ENCODE assay signal across 8 cellular contexts in genomic region chr1:114509596-114510234, GRCh38. TPM values are rescaled to one million over a fixed set of nuclear protein-coding genes. Genes with fewer than 3 reads are reported as not detected.
DNase-seq lines count a peak whose midpoint lies in the region; ATAC-seq and TF ChIP-seq lines count a peak whose summit lies in the region.

No MANE protein-coding gene starts in this region.

- no peak overlapping the region for H3K23ac ChIP-seq in H9 (ENCODE audit: insufficient read length, low read depth, low read length)

- H2AFZ ChIP-seq in H9 (ENCODE audit: low read length): no peak overlapping the region

- no peak for ATAC-seq in HG02981 (IDR thresholded peaks at IDR 0.05; ENCODE audit: unreplicated experiment)

- H3K4ac ChIP-seq in H9 (ENCODE audit: low read depth, low read length): no peak overlapping the region

- H3K4me3 ChIP-seq in SJSA1 (peak overlapping the region; percentile 94), fibroblast of villous mesenchyme (ENCODE audit: low read depth, low read length) (peak overlapping the region; percentile 89), skeletal muscle cell (ENCODE audit: low read depth, low read length) (peak overlapping the region; percentile 93)

- TF ChIP-seq CTCF in H9 (conservative IDR thresholded peaks at IDR 0.05) (no peak), fibroblast of villous mesenchyme (IDR thresholded peaks at IDR 0.05; ENCODE audit: insufficient read depth, low read depth, low read length) (no peak)

- H3K36me3 Mint-ChIP-seq in H9 (ENCODE audit: insufficient read depth in 1 of 3, low read depth in 3 of 3): peaks cover 16 to 21% (median 16%) of the 10 kb centered on the region in 3 experiments

- DNase-seq in H9 (no peak), SJSA1 (ENCODE audit: low read depth in 1 of 2, low spot score in 2 of 2) (no peak), fibroblast of villous mesenchyme (ENCODE audit: low read depth) (peak; percentile 12), skeletal muscle cell (ENCODE audit: low read depth) (no peak), NCI-H187 (lab: John Stamatoyannopoulos, UW) (no peak), AG08395 (ENCODE audit: low spot score) (no peak), AG20443 (ENCODE audit: low spot score) (no peak)

- no peaks in the 10 kb centered on the region for H3K79me1 ChIP-seq in H9 (ENCODE audit: insufficient read depth, low read depth, low read length, poor library complexity, severe bottlenecking)

- H3K18ac ChIP-seq in H9 (ENCODE audit: insufficient read length, low read depth, low read length): no peak overlapping the region

- H4K8ac ChIP-seq in H9 (replicated peaks; ENCODE audit: insufficient read length, low read depth, low read length): no peak overlapping the region

- H3K27me3 Mint-ChIP-seq in H9 (ENCODE audit: low read depth): peaks cover 12% of the 10 kb centered on the region

- H3K4me1 ChIP-seq in H9 (ENCODE audit: insufficient read depth, low read length) (peaks cover 4% of the 10 kb centered on the region; the same call in 1 of the 2 replicates), SJSA1 (replicated peaks) (peaks cover 13% of the 10 kb centered on the region)

- no peaks in the 10 kb centered on the region for H4K20me1 ChIP-seq in H9 (ENCODE audit: control insufficient read depth, insufficient read depth, insufficient read length)

- H3K4me3 Mint-ChIP-seq in H9: peak overlapping the region; percentile 87 to 92

- no peak overlapping the region for H4K5ac ChIP-seq in H9 (ENCODE audit: insufficient read length, low read depth, low read length)

- no CpG with 5 or more reads among the region's 8 CpGs for WGBS in H9 (ENCODE audit: extremely low coverage, insufficient read length, low lambda C conversion rate)

- H3K27me3 ChIP-seq in H9 (ENCODE audit: insufficient read depth, low read length): no peaks in the 10 kb centered on the region
- no peaks in the 10 kb centered on the region for H3K27me3 ChIP-seq in SJSA1 (replicated peaks)

- no peaks in the 10 kb centered on the region for H3K9me3 ChIP-seq in H9 (ENCODE audit: control insufficient read depth, low read depth, low read length)
- H3K9me3 ChIP-seq in SJSA1 (replicated peaks): 0 out of 2 replicates have a peak, but pooled peaks cover 3% of the 10 kb centered on the region

- H3K27ac ChIP-seq in H9 (ENCODE audit: insufficient read length, low read depth, low read length) (no peak overlapping the region), SJSA1 (no peak overlapping the region)

- H2BK15ac ChIP-seq in H9 (ENCODE audit: low read depth, low read length): no peak overlapping the region

- H2BK5ac ChIP-seq in H9 (ENCODE audit: insufficient read length, low read length): no peak overlapping the region

- H3T11ph ChIP-seq in H9 (ENCODE audit: low read length): no peak overlapping the region

- H3K79me2 ChIP-seq in H9 (ENCODE audit: insufficient read depth, low read length): peaks cover 46% of the 10 kb centered on the region

- H3K9ac ChIP-seq in H9 (ENCODE audit: extremely low read depth, insufficient read length, low read length): peak overlapping the region; percentile 92

- H3K9me3 Mint-ChIP-seq in H9: no peaks in the 10 kb centered on the region

- H3K23me2 ChIP-seq in H9 (ENCODE audit: insufficient read length, low read depth, low read length, poor library complexity, severe bottlenecking): peaks cover 23% of the 10 kb centered on the region

- H2BK20ac ChIP-seq in H9 (ENCODE audit: low read depth, low read length, poor library complexity, severe bottlenecking): no peak overlapping the region

- H3K4me2 ChIP-seq in H9 (ENCODE audit: insufficient read depth, insufficient read length, low read length): peak overlapping the region; percentile 99

- H3K36me3 ChIP-seq in SJSA1: peaks cover 27% of the 10 kb centered on the region

- peak overlapping the region; percentile 91; the same call in 1 of the 2 replicates for H3K14ac ChIP-seq in H9 (ENCODE audit: insufficient read depth, low read length)

- H3K56ac ChIP-seq in H9 (ENCODE audit: insufficient read length, low read depth, low read length): no peak overlapping the region

- H3K4me1 Mint-ChIP-seq in H9: peaks cover 36 to 39% of the 10 kb centered on the region in 2 experiments

- no peak overlapping the region for H4K91ac ChIP-seq in H9 (ENCODE audit: insufficient read length, low read depth, low read length)

- no peak overlapping the region for H2BK12ac ChIP-seq in H9 (ENCODE audit: insufficient read length, low read depth, low read length)

- H3K27ac Mint-ChIP-seq in H9: peak overlapping the region; percentile 1 to 96 (median 81); a peak in 5 of 7 replicates

- H2BK120ac ChIP-seq in H9 (ENCODE audit: low read depth, low read length, poor library complexity, severe bottlenecking): no peak overlapping the region

- H2AK5ac ChIP-seq in H9 (ENCODE audit: insufficient read length, low read length): no peak overlapping the region

RNA-seq across cellular contexts. Expression of gene TRIM33, which starts 1.3 kb away (rescaled TPM):
- total RNA-seq in H9 (2021) (53.8 and 53.9 TPM in 2 replicates), fibroblast of villous mesenchyme (34.5 and 36.3 TPM in 2 replicates)
- 14.7 and 22.9 TPM in 2 replicates for total RNA-seq in SJSA1 (2014; rRNA removed; shearing (Covaris generic))
